Comparison of ENCODE assay signal across 25 cellular contexts in genomic region chr1:204813522-204813921, GRCh38. TPM values are rescaled to one million over a fixed set of nuclear protein-coding genes. Genes with fewer than 3 reads are reported as not detected.
"Had no signal": no experiment of that assay in that cellular context is flagged by ENCODE, and none has a peak within 500 bp of the region (broad histone marks: within the 10 kb centered on the region; RNA-seq: fewer than 3 reads in every experiment).

No MANE protein-coding gene starts in this region.

- H3K27me3 ChIP-seq: adrenal gland, dorsolateral prefrontal cortex, ovary, testis had no signal

- H3K9me3 Mint-ChIP-seq: activated naive CD8-positive, alpha-beta T cell treated with anti-CD3 and anti-CD28 coated beads for 36 hours; mesothelial cell of epicardium; naive thymus-derived CD4-positive, alpha-beta T cell; type B pancreatic cell had no signal

- H3K9me3 ChIP-seq: adrenal gland, body of pancreas, left lung, ovary, prostate gland, spleen, testis had no signal

- H3K4me3 Mint-ChIP-seq: activated naive CD8-positive, alpha-beta T cell treated with anti-CD3 and anti-CD28 coated beads for 36 hours; mesothelial cell of epicardium; naive thymus-derived CD4-positive, alpha-beta T cell; type B pancreatic cell had no signal

- H3K4me1 Mint-ChIP-seq: activated naive CD8-positive, alpha-beta T cell treated with anti-CD3 and anti-CD28 coated beads for 36 hours; mesothelial cell of epicardium; naive thymus-derived CD4-positive, alpha-beta T cell had no signal

- H3K27ac ChIP-seq: adrenal gland, body of pancreas, coronary artery, left lung, ovary, prostate gland, testis had no signal

- H3K36me3 Mint-ChIP-seq: activated naive CD8-positive, alpha-beta T cell treated with anti-CD3 and anti-CD28 coated beads for 36 hours; mesothelial cell of epicardium; naive thymus-derived CD4-positive, alpha-beta T cell; type B pancreatic cell had no signal

- H3K27ac Mint-ChIP-seq: activated naive CD8-positive, alpha-beta T cell treated with anti-CD3 and anti-CD28 coated beads for 36 hours; mesothelial cell of epicardium; naive thymus-derived CD4-positive, alpha-beta T cell; type B pancreatic cell had no signal

- ATAC-seq: body of pancreas; left lung; naive thymus-derived CD4-positive, alpha-beta T cell had no signal

- H3K4me1 ChIP-seq: body of pancreas, left lung, prostate gland, spleen, testis had no signal

- DNase-seq: activated CD4-positive, alpha-beta T cell treated with anti-CD3 and anti-CD28 coated beads for 4 hours; activated CD4-positive, alpha-beta T cell treated with anti-CD3 and anti-CD28 coated beads, Interleukin-2, amount 50 U/mL, for 4 hours; activated effector memory CD4-positive, alpha-beta T cell treated with Interleukin-2 at 50 U/mL for 16 hours; activated naive CD4-positive, alpha-beta T cell treated with Interleukin-2 at 50 U/mL for 16 hours; activated naive CD8-positive, alpha-beta T cell treated with anti-CD3 and anti-CD28 coated beads for 36 hours; activated T-cell treated with anti-CD3 and anti-CD28 coated beads for 4 hours; adrenal gland; aorta; body of pancreas; cerebellar nuclear complex; dorsolateral prefrontal cortex; effector memory CD4-positive, alpha-beta T cell; erythroblast; head of caudate nucleus; kidney glomerular epithelial cell; left lung; naive thymus-derived CD4-positive, alpha-beta T cell; ovary; spleen; stimulated activated naive CD4-positive, alpha-beta T cell treated with Interleukin-2 at 50 U/mL for 16 hours; testis had no signal

- H3K36me3 ChIP-seq: adrenal gland, left lung, ovary, prostate gland, spleen had no signal

- H3K4me3 ChIP-seq: adrenal gland, body of pancreas, coronary artery, dorsolateral prefrontal cortex, left lung, ovary, prostate gland, spleen, testis had no signal

RNA-seq across cellular contexts. Expression of gene NFASC, which starts 57.1 kb away (rescaled TPM):
- polyA plus RNA-seq: naive thymus-derived CD4-positive, alpha-beta T cell had no signal
